Comparison of ENCODE assay signal across 8 cellular contexts in the genomic region with DNA sequence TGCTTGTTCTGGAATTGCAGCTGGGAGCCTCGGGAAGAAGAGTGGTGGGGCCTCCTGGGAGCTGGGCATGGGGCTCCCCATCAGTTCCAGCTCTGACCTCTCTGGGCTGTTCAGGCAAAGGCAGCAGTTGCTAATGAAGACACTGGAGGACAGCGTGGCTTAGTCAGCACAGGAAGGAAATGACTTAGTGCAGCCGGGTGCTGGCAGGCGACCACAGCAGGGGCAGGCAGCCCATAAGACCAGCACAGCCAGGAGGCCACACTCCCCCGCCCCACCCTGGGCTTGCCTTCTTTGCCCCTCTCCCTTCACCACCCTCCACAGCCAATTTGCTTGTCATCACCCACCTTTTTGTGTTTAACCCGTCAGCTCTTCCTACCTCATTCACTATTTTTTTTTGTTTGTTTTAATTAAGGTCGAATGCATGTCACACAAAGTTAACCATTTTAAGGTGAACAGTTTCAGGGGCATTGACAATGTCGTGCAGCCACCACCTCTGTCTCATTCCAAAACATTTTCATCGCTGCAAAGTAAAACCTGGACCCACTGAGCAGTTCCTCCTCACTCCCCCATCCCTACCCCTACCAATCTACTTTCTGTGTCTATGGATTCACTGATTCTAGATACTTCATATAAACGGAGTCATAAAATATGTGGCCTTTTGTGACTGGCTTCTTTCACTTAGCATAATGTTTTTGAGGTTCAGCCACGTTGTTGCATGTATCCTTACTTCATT. TPM values are rescaled to one million over a fixed set of nuclear protein-coding genes. Genes with fewer than 3 reads are reported as not detected.
DNase-seq lines count a peak whose midpoint lies in the region; ATAC-seq lines count a peak whose summit lies in the region.

No MANE protein-coding gene starts in this region.

- H3K4me1 Mint-ChIP-seq in activated T-helper 2 cell treated with anti-CD3 and anti-CD28 coated beads, Interferon-gamma antibody, Interleukin-2, Interleukin-4, amounts not matched to agents 10 μg/mL and 5 μg/mL and 100 μg/mL, durations not matched to agents 14 hours and 24 hours and 36 hours (ENCODE audit: low read depth) = peaks cover 16% of the 10 kb centered on the region

- DNase-seq in EH (ENCODE audit: low read depth) (peak; percentile 75), myocyte (ENCODE audit: low read depth) (peak; percentile 43), NCI-H2081 (lab: John Stamatoyannopoulos, UW) (no peak), T1000 (lab: John Stamatoyannopoulos, UW) (no peak)
- peak; percentile 17 for DNase-seq in Jurkat, Clone E6-1 (ENCODE audit: low read depth, low spot score)
- peak; percentile 26 for DNase-seq in activated T-helper 2 cell treated with anti-CD3 and anti-CD28 coated beads, Interferon-gamma antibody, Interleukin-2, Interleukin-4, amounts not matched to agents 10 μg/mL and 5 μg/mL and 100 μg/mL, durations not matched to agents 14 hours and 24 hours and 36 hours (ENCODE audit: low spot score)

- no peaks in the 10 kb centered on the region for H3K36me3 Mint-ChIP-seq in activated T-helper 2 cell treated with anti-CD3 and anti-CD28 coated beads, Interferon-gamma antibody, Interleukin-2, Interleukin-4, amounts not matched to agents 10 μg/mL and 5 μg/mL and 100 μg/mL, durations not matched to agents 14 hours and 24 hours and 36 hours (ENCODE audit: low read depth)

- peak overlapping the region; percentile 70 for H3K27ac Mint-ChIP-seq in activated T-helper 2 cell treated with anti-CD3 and anti-CD28 coated beads, Interferon-gamma antibody, Interleukin-2, Interleukin-4, amounts not matched to agents 10 μg/mL and 5 μg/mL and 100 μg/mL, durations not matched to agents 14 hours and 24 hours and 36 hours

- ATAC-seq in HG03095 (IDR thresholded peaks at IDR 0.05; ENCODE audit: unreplicated experiment) = no peak
- ATAC-seq in GM21825 (IDR thresholded peaks at IDR 0.05; ENCODE audit: unreplicated experiment) = no peak

- intact Hi-C loops in activated T-helper 2 cell treated with anti-CD3 and anti-CD28 coated beads, Interferon-gamma antibody, Interleukin-2, Interleukin-4, amounts not matched to agents 10 μg/mL and 5 μg/mL and 100 μg/mL, durations not matched to agents 14 hours and 24 hours and 36 hours (cut with micrococcal nuclease) = no loop called here

- H3K27me3 Mint-ChIP-seq in activated T-helper 2 cell treated with anti-CD3 and anti-CD28 coated beads, Interferon-gamma antibody, Interleukin-2, Interleukin-4, amounts not matched to agents 10 μg/mL and 5 μg/mL and 100 μg/mL, durations not matched to agents 14 hours and 24 hours and 36 hours (ENCODE audit: low read depth) = peaks cover 21% of the 10 kb centered on the region

- no peak overlapping the region for H3K4me3 ChIP-seq in Jurkat, Clone E6-1 (ENCODE audit: low read length)

- H3K4me3 Mint-ChIP-seq in activated T-helper 2 cell treated with anti-CD3 and anti-CD28 coated beads, Interferon-gamma antibody, Interleukin-2, Interleukin-4, amounts not matched to agents 10 μg/mL and 5 μg/mL and 100 μg/mL, durations not matched to agents 14 hours and 24 hours and 36 hours (ENCODE audit: low read depth) = no peak overlapping the region

- no peaks in the 10 kb centered on the region for H3K9me3 Mint-ChIP-seq in activated T-helper 2 cell treated with anti-CD3 and anti-CD28 coated beads, Interferon-gamma antibody, Interleukin-2, Interleukin-4, amounts not matched to agents 10 μg/mL and 5 μg/mL and 100 μg/mL, durations not matched to agents 14 hours and 24 hours and 36 hours

RNA-seq across cellular contexts. Expression of gene OLIG2, which starts 10.9 kb away (rescaled TPM):
- polyA plus RNA-seq in Jurkat, Clone E6-1 (2012; ENCODE audit: insufficient read depth, insufficient read length) = not detected
- not detected in 2 replicates for total RNA-seq in activated T-helper 2 cell treated with anti-CD3 and anti-CD28 coated beads, Interferon-gamma antibody, Interleukin-2, Interleukin-4, amounts not matched to agents 10 μg/mL and 5 μg/mL and 100 μg/mL, durations not matched to agents 14 hours and 24 hours and 36 hours
- total RNA-seq in myocyte = not detected in 2 replicates
- polyA plus RNA-seq in myocyte (2012) = not detected

RNA-seq across cellular contexts. Expression of gene OLIG1, which starts 33.3 kb away (rescaled TPM):
- 2.6 TPM for polyA plus RNA-seq in Jurkat, Clone E6-1 (2012; ENCODE audit: insufficient read depth, insufficient read length)
- 0.09 TPM in 1 of 2 replicates, not detected in the other for total RNA-seq in activated T-helper 2 cell treated with anti-CD3 and anti-CD28 coated beads, Interferon-gamma antibody, Interleukin-2, Interleukin-4, amounts not matched to agents 10 μg/mL and 5 μg/mL and 100 μg/mL, durations not matched to agents 14 hours and 24 hours and 36 hours
- not detected in 2 replicates for total RNA-seq in myocyte
- not detected for polyA plus RNA-seq in myocyte (2012)

Comparison
In these comparisons a context has a peak if more than half of its experiments do, and no peak if none do; other contexts are left out.
1. DNase-seq: peak in EH (single experiment), Jurkat, Clone E6-1 (single experiment), activated T-helper 2 cell treated with anti-CD3 and anti-CD28 coated beads, Interferon-gamma antibody, Interleukin-2, Interleukin-4, amounts not matched to agents 10 μg/mL and 5 μg/mL and 100 μg/mL, durations not matched to agents 14 hours and 24 hours and 36 hours (single experiment) and myocyte (single experiment); none in NCI-H2081 (0 of 2) and T1000 (single experiment).